Comparison of ENCODE assay signal across 7 cellular contexts in the genomic region with DNA sequence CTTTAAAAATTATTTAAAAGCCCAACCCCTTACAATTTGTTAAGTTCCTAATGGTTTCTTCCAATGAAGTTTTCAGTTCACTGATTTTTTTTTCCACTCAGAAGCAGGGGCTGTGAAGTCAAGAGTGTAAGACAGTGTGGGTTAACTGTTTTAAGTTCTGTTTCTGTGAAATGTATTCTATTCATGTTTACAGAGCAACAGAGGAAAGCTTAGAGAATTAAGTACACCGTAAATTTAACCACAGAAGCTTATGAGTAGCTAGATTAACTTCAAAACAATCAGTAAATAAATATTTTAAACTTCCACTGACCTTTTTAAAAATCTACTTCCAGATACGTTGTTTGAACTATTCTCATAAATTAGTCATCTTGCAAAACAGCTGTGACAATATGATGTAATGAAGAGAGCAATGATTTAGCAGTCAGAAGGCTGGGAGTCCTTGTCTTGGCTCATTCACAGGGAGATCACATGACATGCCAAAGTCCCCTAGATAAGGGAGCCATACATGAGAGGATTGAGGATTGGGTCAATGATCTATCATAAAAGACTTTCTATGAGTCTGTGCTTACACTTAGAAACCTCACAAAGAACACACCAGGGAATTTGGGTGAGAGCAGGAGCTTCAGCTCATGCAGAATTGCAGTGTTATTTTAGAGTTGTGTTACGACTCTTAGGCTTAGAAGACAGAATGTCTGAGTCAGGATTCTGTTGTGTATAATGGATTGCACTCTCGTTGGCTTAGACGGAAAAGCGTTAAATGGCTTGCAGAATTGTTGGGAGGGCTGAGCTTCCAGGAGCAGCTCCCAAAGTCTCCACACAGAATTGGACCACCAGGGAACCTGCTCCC.
DNase-seq lines count a peak whose midpoint lies in the region; ATAC-seq, FAIRE-seq and TF ChIP-seq lines count a peak whose summit lies in the region.
"Not testable (repeated sequence)": the region's sequence is repeated elsewhere in the genome, so short reads cannot be mapped to it uniquely, and the experiment has no call there.

No MANE protein-coding gene starts in this region.

- H3K4me1 ChIP-seq in endothelial cell of umbilical vein (ENCODE audit: control insufficient read depth, extremely low read depth, insufficient read depth, low read length); right lobe of liver; pancreas: not testable (repeated sequence)

- CTCF ChIA-PET in activated CD4-positive, alpha-beta T cell treated with anti-CD3 and anti-CD28 coated beads for 36 hours (lab: Charles Lee); endothelial cell of umbilical vein (lab: Charles Lee): not testable (repeated sequence)

- H3K36me3 ChIP-seq in endothelial cell of umbilical vein (ENCODE audit: control insufficient read depth in 2 of 2, extremely low read depth in 1 of 2, insufficient read depth in 2 of 2, low read length in 2 of 2); right lobe of liver; pancreas: not testable (repeated sequence)

- H3K4me1 Mint-ChIP-seq in activated CD4-positive, alpha-beta T cell treated with anti-CD3 and anti-CD28 coated beads for 36 hours, result not testable (repeated sequence)

- H3K27me3 ChIP-seq in endothelial cell of umbilical vein (ENCODE audit: control insufficient read depth in 2 of 2, insufficient read depth in 2 of 2, low read length in 2 of 2); right lobe of liver; pancreas: not testable (repeated sequence)

- DNase-seq in activated CD4-positive, alpha-beta T cell treated with anti-CD3 and anti-CD28 coated beads for 36 hours; endothelial cell of umbilical vein (ENCODE audit: low read depth, low spot score); left cardiac atrium; right lobe of liver; pancreas: not testable (repeated sequence)

- not testable (repeated sequence) for H3K79me2 ChIP-seq in endothelial cell of umbilical vein (ENCODE audit: control insufficient read depth, insufficient read depth, low read length)

- H3K9me3 ChIP-seq in endothelial cell of umbilical vein (replicated peaks; ENCODE audit: control insufficient read depth, insufficient read depth, low read length); right lobe of liver; pancreas: not testable (repeated sequence)

- intact Hi-C loops in activated CD4-positive, alpha-beta T cell treated with anti-CD3 and anti-CD28 coated beads for 36 hours (cut with DNase I, micrococcal nuclease); endothelial cell of umbilical vein (cut with micrococcal nuclease); left cardiac atrium (cut with DNase I); right lobe of liver (cut with DNase I); pancreas (cut with DNase I): not testable (repeated sequence)

- not testable (repeated sequence) for BruUV-seq in endothelial cell of umbilical vein (replicated peaks; lab: Mats Ljungman, UMichigan)

- dilution Hi-C loops in endothelial cell of umbilical vein (cut with MboI; ENCODE audit: extremely low pct_ligation_motif_present, low sequenced_read_pairs), result not testable (repeated sequence)

- H4K20me1 ChIP-seq in endothelial cell of umbilical vein (replicated peaks; ENCODE audit: control insufficient read depth, extremely low read depth, insufficient read depth, low read length), result not testable (repeated sequence)

- H3K4me3 Mint-ChIP-seq in activated CD4-positive, alpha-beta T cell treated with anti-CD3 and anti-CD28 coated beads for 36 hours, result not testable (repeated sequence)

- H3K4me2 ChIP-seq in endothelial cell of umbilical vein (ENCODE audit: insufficient read depth, low read length), result not testable (repeated sequence)

- not testable (repeated sequence) for H2AFZ ChIP-seq in endothelial cell of umbilical vein (ENCODE audit: low read depth, low read length)

- FAIRE-seq in endothelial cell of umbilical vein (lab: Jason Lieb, UNC) (peak; percentile 65), pancreas (lab: Jason Lieb, UNC) (peak; percentile 96)

- not testable (repeated sequence) for H3K9me3 Mint-ChIP-seq in activated CD4-positive, alpha-beta T cell treated with anti-CD3 and anti-CD28 coated beads for 36 hours (ENCODE audit: low read depth)

- WGBS in right lobe of liver (ENCODE audit: insufficient coverage, low coverage, low lambda C conversion rate, missing lambda C conversion rate), result 18% methylated on average over 3 of the region's 6 CpGs
- 20 to 48% methylated on average over 3 to 5 of the region's 6 CpGs for WGBS in pancreas, 2 donors

- not testable (repeated sequence) for H3K27ac ChIP-seq in endothelial cell of umbilical vein (ENCODE audit: insufficient read depth, low read depth, low read length); right lobe of liver; pancreas

- not testable (repeated sequence) for TF ChIP-seq POLR2A in endothelial cell of umbilical vein (IDR thresholded peaks at IDR 0.05; ENCODE audit: low read depth, low read length); right lobe of liver (IDR thresholded peaks at IDR 0.05)

- H3K27me3 Mint-ChIP-seq in activated CD4-positive, alpha-beta T cell treated with anti-CD3 and anti-CD28 coated beads for 36 hours, result not testable (repeated sequence)

- ATAC-seq in GM18868 (IDR thresholded peaks at IDR 0.05; ENCODE audit: unreplicated experiment), result peak; percentile 70
- ATAC-seq in HG03432 (IDR thresholded peaks at IDR 0.05; ENCODE audit: unreplicated experiment), result peak; percentile 51
- ATAC-seq in activated CD4-positive, alpha-beta T cell treated with anti-CD3 and anti-CD28 coated beads for 36 hours, result peak; percentile 49
- ATAC-seq in left cardiac atrium, result peak; percentile 41 to 91
- peak; percentile 93 to 99 (median 97) for ATAC-seq in right lobe of liver
- ATAC-seq in pancreas, result peak; percentile 86 to 95 (median 90)

- H3K4me3 ChIP-seq in endothelial cell of umbilical vein (replicated peaks in 1 of 3; ENCODE audit: insufficient read depth in 1 of 3, low read depth in 1 of 3, low read length in 3 of 3); right lobe of liver; pancreas: not testable (repeated sequence)

- TF ChIP-seq CTCF in endothelial cell of umbilical vein (IDR thresholded peaks at IDR 0.05; ENCODE audit: extremely low read depth in 1 of 2, insufficient read depth in 1 of 2, low read depth in 1 of 2, low read length in 2 of 2); right lobe of liver (IDR thresholded peaks at IDR 0.05); pancreas (IDR thresholded peaks at IDR 0.05): not testable (repeated sequence)

- H3K36me3 Mint-ChIP-seq in activated CD4-positive, alpha-beta T cell treated with anti-CD3 and anti-CD28 coated beads for 36 hours (ENCODE audit: low read depth), result not testable (repeated sequence)

- POLR2A ChIA-PET in activated CD4-positive, alpha-beta T cell treated with anti-CD3 and anti-CD28 coated beads for 36 hours (lab: Charles Lee); endothelial cell of umbilical vein (lab: Charles Lee): not testable (repeated sequence)

- not testable (repeated sequence) for H3K9me1 ChIP-seq in endothelial cell of umbilical vein (replicated peaks; ENCODE audit: control insufficient read depth, extremely low read depth, insufficient read depth, low read length)

- not testable (repeated sequence) for H3K27ac Mint-ChIP-seq in activated CD4-positive, alpha-beta T cell treated with anti-CD3 and anti-CD28 coated beads for 36 hours

- not testable (repeated sequence) for H3K9ac ChIP-seq in endothelial cell of umbilical vein (replicated peaks; ENCODE audit: extremely low read depth, insufficient read depth, low read length)
